In the genomic region with DNA sequence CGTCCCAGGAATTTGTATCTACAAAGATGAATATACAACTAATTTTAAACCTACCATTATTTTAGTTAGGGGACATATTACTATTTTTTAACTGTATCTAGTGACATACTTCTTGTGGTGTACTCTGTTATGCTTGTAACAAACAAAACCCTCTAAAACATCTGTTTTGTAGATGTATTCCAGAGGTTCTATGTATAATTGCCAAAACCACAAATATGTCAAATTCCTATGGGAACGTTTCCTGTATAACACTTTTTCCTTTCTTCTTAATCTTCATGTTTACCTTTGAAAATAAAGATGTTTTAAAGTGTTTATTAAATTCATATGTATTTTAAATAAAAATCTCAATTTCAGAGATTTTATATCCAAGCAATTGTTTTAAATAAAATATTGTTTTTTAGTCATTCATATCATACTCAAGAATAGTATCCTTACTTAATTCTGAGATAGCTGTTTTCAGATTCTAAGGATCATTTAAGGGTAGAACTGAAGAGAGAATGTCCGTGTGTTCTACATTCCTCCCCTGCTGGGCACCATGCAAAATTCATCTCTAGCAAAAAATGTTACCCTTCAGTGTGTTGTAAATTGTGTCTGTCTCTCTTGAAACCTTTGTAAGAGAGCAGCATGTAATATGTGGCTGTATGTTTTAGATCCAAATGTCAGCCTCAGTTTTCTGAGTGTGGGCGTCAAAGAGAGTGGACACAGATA, we compare ENCODE assay signal across 14 cellular contexts.
DNase-seq lines count a peak whose midpoint lies in the region; TF ChIP-seq lines count a peak whose summit lies in the region.
"Had no signal": no experiment of that assay in that cellular context is flagged by ENCODE, and none has a peak within 500 bp of the region (broad histone marks: within the 10 kb centered on the region; RNA-seq: fewer than 3 reads in every experiment).

No MANE protein-coding gene starts in this region.

- TF ChIP-seq CTCF in astrocyte of the cerebellum (IDR thresholded peaks at IDR 0.05; ENCODE audit: low read depth, low read length, missing control alignments) (peak; percentile 26), progenitor cell of endocrine pancreas (IDR thresholded peaks at IDR 0.05; ENCODE audit: unreplicated experiment) (peak; percentile 11)

- H3K4me1 Mint-ChIP-seq in progenitor cell of endocrine pancreas (ENCODE audit: low read depth) = peaks cover 1% of the 10 kb centered on the region
- no peaks in the 10 kb centered on the region for H3K4me1 Mint-ChIP-seq in activated naive CD8-positive, alpha-beta T cell treated with anti-CD3 and anti-CD28 coated beads for 36 hours
- H3K4me1 Mint-ChIP-seq: GM23338 had no signal

- DNase-seq in EH (ENCODE audit: low read depth) (peak; percentile 1), astrocyte of the cerebellum (ENCODE audit: low read depth) (no peak), fibroblast of peridontal ligament (ENCODE audit: extremely low read depth) (peak; percentile 60), progenitor cell of endocrine pancreas (ENCODE audit: low spot score, unreplicated experiment) (no peak), NCI-H446 treated with DMSO at 0.1 percent for 48 hours (lab: John Stamatoyannopoulos, UW) (no peak), SIG-M5 (lab: John Stamatoyannopoulos, UW) (no peak), HK-2 (ENCODE audit: unreplicated experiment) (no peak)
- no peak for DNase-seq in activated naive CD8-positive, alpha-beta T cell treated with anti-CD3 and anti-CD28 coated beads for 36 hours
- DNase-seq: NCI-H1048, NCI-H748 treated with DMSO at 0.1 percent for 48 hours had no signal

- no peaks in the 10 kb centered on the region for H3K36me3 Mint-ChIP-seq in progenitor cell of endocrine pancreas (ENCODE audit: insufficient read depth)
- no peaks in the 10 kb centered on the region for H3K36me3 Mint-ChIP-seq in activated naive CD8-positive, alpha-beta T cell treated with anti-CD3 and anti-CD28 coated beads for 36 hours

- no peak overlapping the region for H3K27ac Mint-ChIP-seq in progenitor cell of endocrine pancreas
- H3K27ac Mint-ChIP-seq in activated naive CD8-positive, alpha-beta T cell treated with anti-CD3 and anti-CD28 coated beads for 36 hours = no peak overlapping the region
- H3K27ac Mint-ChIP-seq: GM23338 had no signal

- no peak overlapping the region for H3K4me3 ChIP-seq in astrocyte of the cerebellum (ENCODE audit: low read depth, low read length)
- H3K4me3 ChIP-seq: BLaER1 treated with 17β-estradiol and CSF1 and Interleukin-3, amounts not matched to agents 10 nM and 100 nM; GM23338; K562; SK-N-MC had no signal

- in situ Hi-C loops in astrocyte of the cerebellum (cut with HindIII; ENCODE audit: low sequenced_read_pairs) = no loop called here

- H3K9me3 Mint-ChIP-seq in progenitor cell of endocrine pancreas (ENCODE audit: low read depth) = peaks cover 4% of the 10 kb centered on the region
- no peaks in the 10 kb centered on the region for H3K9me3 Mint-ChIP-seq in activated naive CD8-positive, alpha-beta T cell treated with anti-CD3 and anti-CD28 coated beads for 36 hours

- no peaks in the 10 kb centered on the region for H3K27me3 Mint-ChIP-seq in progenitor cell of endocrine pancreas
- H3K27me3 Mint-ChIP-seq in activated naive CD8-positive, alpha-beta T cell treated with anti-CD3 and anti-CD28 coated beads for 36 hours = peaks cover 10% of the 10 kb centered on the region

- no peak overlapping the region for H3K4me3 Mint-ChIP-seq in progenitor cell of endocrine pancreas (ENCODE audit: low read depth)
- H3K4me3 Mint-ChIP-seq in activated naive CD8-positive, alpha-beta T cell treated with anti-CD3 and anti-CD28 coated beads for 36 hours = no peak overlapping the region
- H3K4me3 Mint-ChIP-seq: GM23338 had no signal

Comparison
In these comparisons a context has a peak if more than half of its experiments do, and no peak if none do; other contexts are left out.
1. DNase-seq: peak in EH (single experiment) and fibroblast of peridontal ligament (single experiment); none in astrocyte of the cerebellum (single experiment), progenitor cell of endocrine pancreas (single experiment), NCI-H446 treated with DMSO at 0.1 percent for 48 hours (single experiment), activated naive CD8-positive, alpha-beta T cell treated with anti-CD3 and anti-CD28 coated beads for 36 hours (single experiment), SIG-M5 (single experiment) and HK-2 (single experiment).